In genomic region chr3:42159147-42159546, GRCh38 we compare ENCODE assay signal across 11 cellular contexts.
DNase-seq lines count a peak whose midpoint lies in the region; ATAC-seq and TF ChIP-seq lines count a peak whose summit lies in the region.
"Had no signal": no experiment of that assay in that cellular context is flagged by ENCODE, and none has a peak within 500 bp of the region (broad histone marks: within the 10 kb centered on the region; RNA-seq: fewer than 3 reads in every experiment).

No MANE protein-coding gene starts in this region.

- H3K36me3 Mint-ChIP-seq in natural killer cell: no peaks in the 10 kb centered on the region
- no peaks in the 10 kb centered on the region for H3K36me3 Mint-ChIP-seq in natural killer cell treated with Interleukin-12 subunit alpha and Interleukin-12 subunit beta and Interleukin-15 and Interleukin-18, amount 100 ng/mL, for 72 hours
- peaks cover 6% of the 10 kb centered on the region for H3K36me3 Mint-ChIP-seq in activated CD8-positive, alpha-beta T cell treated with anti-CD3 and anti-CD28 coated beads, Interleukin-2, amount 10 ng/mL, durations not matched to agents 7 days and 5 days (ENCODE audit: low read depth)
- no peaks in the 10 kb centered on the region for H3K36me3 Mint-ChIP-seq in stimulated activated effector memory CD8-positive, alpha-beta T cell treated with anti-CD3 and anti-CD28 coated beads, Interleukin-12 subunit alpha, Interleukin-12 subunit beta, amount 100 ng/mL, for 72 hours

- CTCF ChIA-PET in activated CD8-positive, alpha-beta T cell treated with anti-CD3 and anti-CD28 coated beads, Interleukin-2, amount 10 ng/mL, durations not matched to agents 7 days and 5 days (lab: Charles Lee): interaction anchor here (1.2 to 1.9 kb wide), 2 partner anchors 32 to 39 kb away, joined by 3 to 17 read pairs; no protein-coding TSS in a partner anchor

- no peaks in the 10 kb centered on the region for H3K27me3 Mint-ChIP-seq in natural killer cell (ENCODE audit: low read depth in 2 of 2)
- no peaks in the 10 kb centered on the region for H3K27me3 Mint-ChIP-seq in natural killer cell treated with Interleukin-12 subunit alpha and Interleukin-12 subunit beta and Interleukin-15 and Interleukin-18, amount 100 ng/mL, for 72 hours
- H3K27me3 Mint-ChIP-seq in activated CD8-positive, alpha-beta T cell treated with anti-CD3 and anti-CD28 coated beads, Interleukin-2, amount 10 ng/mL, durations not matched to agents 7 days and 5 days (ENCODE audit: low read depth): no peaks in the 10 kb centered on the region

- TF ChIP-seq CTCF in natural killer cell (IDR thresholded peaks at IDR 0.05) (no peak), spleen (IDR thresholded peaks at IDR 0.05 in 8 of 11, conservative IDR thresholded peaks at IDR 0.05 in 3 of 11) (no peak)

- 83 to 90% (median 88%) methylated on average over 8 of the region's 8 CpGs for WGBS in spleen, 5 donors

- ATAC-seq in natural killer cell (no peak), left colon (peak; percentile 22), esophagus mucosa (no peak)
- ATAC-seq in natural killer cell treated with Interleukin-12 subunit alpha and Interleukin-12 subunit beta and Interleukin-15 and Interleukin-18, amount 100 ng/mL, for 72 hours: no peak
- no peak for ATAC-seq in activated CD8-positive, alpha-beta T cell treated with anti-CD3 and anti-CD28 coated beads, Interleukin-2, amount 10 ng/mL, durations not matched to agents 7 days and 5 days
- ATAC-seq in stimulated activated effector memory CD8-positive, alpha-beta T cell treated with anti-CD3 and anti-CD28 coated beads, Interleukin-12 subunit alpha, Interleukin-12 subunit beta, amount 100 ng/mL, for 72 hours: no peak

- H3K27ac ChIP-seq in spleen: peak overlapping the region in 2 of 8 donors; percentile 60 to 61
- H3K27ac ChIP-seq: foreskin keratinocyte, thoracic aorta had no signal

- no peaks in the 10 kb centered on the region for H3K36me3 ChIP-seq in spleen
- H3K36me3 ChIP-seq: thoracic aorta had no signal

- POLR2A ChIA-PET in activated CD8-positive, alpha-beta T cell treated with anti-CD3 and anti-CD28 coated beads, Interleukin-2, amount 10 ng/mL, durations not matched to agents 7 days and 5 days (lab: Charles Lee): no interaction called here

- H3K4me1 ChIP-seq in spleen: peaks cover 9 to 67% (median 42%) of the 10 kb centered on the region in 6 donors

- no peaks in the 10 kb centered on the region for H3K9me3 ChIP-seq in spleen
- H3K9me3 ChIP-seq: thoracic aorta had no signal

- intact Hi-C loops in natural killer cell (cut with micrococcal nuclease): no loop called here
- intact Hi-C loops in left colon (cut with DNase I, micrococcal nuclease): no loop called here
- intact Hi-C loops in spleen (cut with DNase I; ENCODE audit: low total_unique reads): no loop called here

- H3K4me1 Mint-ChIP-seq in natural killer cell: peaks cover 25 to 26% of the 10 kb centered on the region in 2 donors
- H3K4me1 Mint-ChIP-seq in natural killer cell treated with Interleukin-12 subunit alpha and Interleukin-12 subunit beta and Interleukin-15 and Interleukin-18, amount 100 ng/mL, for 72 hours (ENCODE audit: low read depth in 2 of 2): peaks cover 19 to 21% of the 10 kb centered on the region in 2 donors
- H3K4me1 Mint-ChIP-seq in activated CD8-positive, alpha-beta T cell treated with anti-CD3 and anti-CD28 coated beads, Interleukin-2, amount 10 ng/mL, durations not matched to agents 7 days and 5 days (ENCODE audit: low read depth): peaks cover 48% of the 10 kb centered on the region
- H3K4me1 Mint-ChIP-seq in stimulated activated effector memory CD8-positive, alpha-beta T cell treated with anti-CD3 and anti-CD28 coated beads, Interleukin-12 subunit alpha, Interleukin-12 subunit beta, amount 100 ng/mL, for 72 hours: peaks cover 24% of the 10 kb centered on the region

- DNase-seq in natural killer cell (no peak), left colon (peak in 1 of 2 donors; percentile 13), spleen (no peak)
- no peak for DNase-seq in natural killer cell treated with Interleukin-12 subunit alpha and Interleukin-12 subunit beta and Interleukin-15 and Interleukin-18, amount 100 ng/mL, for 72 hours (ENCODE audit: low spot score)
- DNase-seq in activated CD8-positive, alpha-beta T cell treated with anti-CD3 and anti-CD28 coated beads, Interleukin-2, amount 10 ng/mL, durations not matched to agents 7 days and 5 days: no peak
- DNase-seq in NK-92 treated with Interleukin-12 subunit alpha and Interleukin-12 subunit beta, amount 100 ng/mL, for 24 hours (lab: John Stamatoyannopoulos, UW): no peak
- DNase-seq in stimulated activated effector memory CD8-positive, alpha-beta T cell treated with anti-CD3 and anti-CD28 coated beads, Interleukin-12 subunit alpha, Interleukin-12 subunit beta, amount 100 ng/mL, for 72 hours (ENCODE audit: low spot score in 2 of 2): no peak
- DNase-seq: NCI-H1092 treated with DMSO at 0.1 percent for 48 hours had no signal

- H3K4me3 ChIP-seq in spleen: no peak overlapping the region

- no peaks in the 10 kb centered on the region for H3K9me3 Mint-ChIP-seq in natural killer cell
- no peaks in the 10 kb centered on the region for H3K9me3 Mint-ChIP-seq in natural killer cell treated with Interleukin-12 subunit alpha and Interleukin-12 subunit beta and Interleukin-15 and Interleukin-18, amount 100 ng/mL, for 72 hours
- no peaks in the 10 kb centered on the region for H3K9me3 Mint-ChIP-seq in activated CD8-positive, alpha-beta T cell treated with anti-CD3 and anti-CD28 coated beads, Interleukin-2, amount 10 ng/mL, durations not matched to agents 7 days and 5 days (ENCODE audit: insufficient read depth)
- H3K9me3 Mint-ChIP-seq in stimulated activated effector memory CD8-positive, alpha-beta T cell treated with anti-CD3 and anti-CD28 coated beads, Interleukin-12 subunit alpha, Interleukin-12 subunit beta, amount 100 ng/mL, for 72 hours: no peaks in the 10 kb centered on the region

- H3K4me3 Mint-ChIP-seq in natural killer cell: peak overlapping the region; percentile 43
- H3K4me3 Mint-ChIP-seq in natural killer cell treated with Interleukin-12 subunit alpha and Interleukin-12 subunit beta and Interleukin-15 and Interleukin-18, amount 100 ng/mL, for 72 hours: no peak overlapping the region
- H3K4me3 Mint-ChIP-seq in activated CD8-positive, alpha-beta T cell treated with anti-CD3 and anti-CD28 coated beads, Interleukin-2, amount 10 ng/mL, durations not matched to agents 7 days and 5 days: peak overlapping the region; percentile 59
- no peak overlapping the region for H3K4me3 Mint-ChIP-seq in stimulated activated effector memory CD8-positive, alpha-beta T cell treated with anti-CD3 and anti-CD28 coated beads, Interleukin-12 subunit alpha, Interleukin-12 subunit beta, amount 100 ng/mL, for 72 hours

- TF ChIP-seq POLR2A in spleen (IDR thresholded peaks at IDR 0.05): no peak

- H3K27me3 ChIP-seq in spleen (replicated peaks in 1 of 7): no peaks in the 10 kb centered on the region
- H3K27me3 ChIP-seq: foreskin keratinocyte had no signal

- H3K27ac Mint-ChIP-seq in natural killer cell: peak overlapping the region in 1 of 2 donors; percentile 21
- H3K27ac Mint-ChIP-seq in natural killer cell treated with Interleukin-12 subunit alpha and Interleukin-12 subunit beta and Interleukin-15 and Interleukin-18, amount 100 ng/mL, for 72 hours: peak overlapping the region in 1 of 2 donors; percentile 60
- peak overlapping the region; percentile 77 for H3K27ac Mint-ChIP-seq in activated CD8-positive, alpha-beta T cell treated with anti-CD3 and anti-CD28 coated beads, Interleukin-2, amount 10 ng/mL, durations not matched to agents 7 days and 5 days
- no peak overlapping the region for H3K27ac Mint-ChIP-seq in stimulated activated effector memory CD8-positive, alpha-beta T cell treated with anti-CD3 and anti-CD28 coated beads, Interleukin-12 subunit alpha, Interleukin-12 subunit beta, amount 100 ng/mL, for 72 hours

Comparison
In these comparisons a context has a peak if more than half of its experiments do, and no peak if none do; other contexts are left out.
1. H3K4me3 Mint-ChIP-seq: peak in natural killer cell (single experiment) and activated CD8-positive, alpha-beta T cell treated with anti-CD3 and anti-CD28 coated beads, Interleukin-2, amount 10 ng/mL, durations not matched to agents 7 days and 5 days (single experiment); none in natural killer cell treated with Interleukin-12 subunit alpha and Interleukin-12 subunit beta and Interleukin-15 and Interleukin-18, amount 100 ng/mL, for 72 hours (single experiment) and stimulated activated effector memory CD8-positive, alpha-beta T cell treated with anti-CD3 and anti-CD28 coated beads, Interleukin-12 subunit alpha, Interleukin-12 subunit beta, amount 100 ng/mL, for 72 hours (single experiment).